ENCODE assay signal across 25 cellular contexts in the genomic region with DNA sequence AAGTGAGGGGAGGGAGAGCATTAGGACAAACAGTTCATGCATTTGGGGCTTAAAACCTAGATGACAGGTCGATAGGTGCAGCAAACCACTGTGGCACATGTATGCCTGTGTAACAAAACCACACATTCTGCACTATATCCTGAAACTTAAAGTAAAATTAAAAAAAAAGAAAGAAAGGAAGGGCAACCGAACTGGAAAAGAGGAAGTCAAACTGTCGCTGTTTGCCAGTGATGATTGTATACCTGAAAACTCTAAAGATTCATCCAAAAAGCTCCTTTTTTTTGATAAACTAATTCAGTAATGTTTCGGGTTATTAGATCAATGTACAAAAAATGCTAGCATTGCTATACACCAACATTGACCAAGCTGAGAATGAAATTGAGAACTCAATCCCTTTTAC.
"Had no signal": no experiment of that assay in that cellular context is flagged by ENCODE, and none has a peak within 500 bp of the region (broad histone marks: within the 10 kb centered on the region; RNA-seq: fewer than 3 reads in every experiment).

No MANE protein-coding gene starts in this region.

- H3K4me3 ChIP-seq: coronary artery, dorsolateral prefrontal cortex, esophagus squamous epithelium, gastrocnemius medialis, heart right ventricle, left lung, lower lobe of right lung, mucosa of descending colon had no signal

- DNase-seq: dermis blood vessel endothelial cell; dorsolateral prefrontal cortex; effector CD4-positive, alpha-beta T cell; effector memory CD4-positive, alpha-beta T cell; esophagus squamous epithelium; foreskin fibroblast; foreskin melanocyte; gastrocnemius medialis; glutamatergic neuron; head of caudate nucleus; heart right ventricle; hippocampal formation; left cardiac atrium; left lung; left ventricle myocardium superior; lower lobe of right lung; mesenchymal stem cell; mucosa of descending colon; naive B cell; naive thymus-derived CD8-positive, alpha-beta T cell had no signal

- H3K9me3 ChIP-seq: esophagus squamous epithelium, gastrocnemius medialis, heart right ventricle, left lung, lower lobe of right lung had no signal

- H3K27me3 ChIP-seq: dorsolateral prefrontal cortex, esophagus squamous epithelium, gastrocnemius medialis, heart right ventricle, left lung had no signal

- H3K36me3 ChIP-seq: esophagus squamous epithelium, gastrocnemius medialis, heart right ventricle, left lung, lower lobe of right lung had no signal

- H3K4me1 ChIP-seq: esophagus squamous epithelium, gastrocnemius medialis, heart right ventricle, left lung, lower lobe of right lung had no signal

- ATAC-seq: esophagus mucosa; gastrocnemius medialis; heart right ventricle; left cardiac atrium; left lung; left ventricle myocardium superior; lower lobe of right lung; mucosa of descending colon; naive thymus-derived CD8-positive, alpha-beta T cell had no signal

- H3K27ac ChIP-seq: coronary artery, dorsolateral prefrontal cortex, esophagus squamous epithelium, gastrocnemius medialis, heart right ventricle, left lung, lower lobe of right lung had no signal

- FAIRE-seq: endothelial cell of umbilical vein, islet of Langerhans, keratinocyte had no signal
